8 cellular contexts compared by ENCODE assay signal in genomic region chrX:40094900-40095587, GRCh38. TPM values are rescaled to one million over a fixed set of nuclear protein-coding genes. Genes with fewer than 3 reads are reported as not detected.
A peak's percentile ranks its signal among the peaks of the same experiment; 100 is the strongest.
DNase-seq lines count a peak whose midpoint lies in the region; ATAC-seq and TF ChIP-seq lines count a peak whose summit lies in the region.

No MANE protein-coding gene starts in this region.

- H3F3A ChIP-seq in PC-3 (ENCODE audit: low read length, unreplicated experiment): peaks cover 4% of the 10 kb centered on the region

- H3K27ac Mint-ChIP-seq in osteocyte (ENCODE audit: unreplicated experiment): peak overlapping the region; percentile 94

- BruUV-seq in PC-3 (replicated peaks; lab: Mats Ljungman, UMichigan): TSS peak; percentile 35

- H3K4me1 ChIP-seq in PC-3 (ENCODE audit: insufficient read depth, low read length): peaks cover 45% of the 10 kb centered on the region

- H3K79me2 ChIP-seq in PC-3 (ENCODE audit: low read length): peaks cover 68% of the 10 kb centered on the region

- no peaks in the 10 kb centered on the region for H3K9me2 ChIP-seq in PC-3 (replicated peaks; ENCODE audit: low read length)

- POLR2A ChIA-PET in PC-3 (lab: Charles Lee; ENCODE audit: unreplicated experiment): no interaction called here

- peak; percentile 28 for DNase-seq in ELR (ENCODE audit: low read depth)
- DNase-seq in PC-3: peak; percentile 32
- no peak for DNase-seq in epithelial cell of esophagus (ENCODE audit: low read depth)
- no peak for DNase-seq in osteocyte (ENCODE audit: extremely low spot score, unreplicated experiment)
- DNase-seq in NCI-H1694 treated with DMSO at 0.1 percent for 48 hours (lab: John Stamatoyannopoulos, UW): no peak
- DNase-seq in NK-92 treated with Interleukin-12 subunit alpha and Interleukin-12 subunit beta, amount 100 ng/mL, for 24 hours (lab: John Stamatoyannopoulos, UW): no peak
- no peak for DNase-seq in midbrain (lab: John Stamatoyannopoulos, UW)
- DNase-seq in OCI-M2 (lab: John Stamatoyannopoulos, UW; ENCODE audit: unreplicated experiment): no peak

- 0 out of 2 replicates have a peak overlapping the region, but pooled peaks have one; percentile 12 for H3K27ac ChIP-seq in PC-3 (ENCODE audit: low read length)

- H3K9me3 ChIP-seq in PC-3 (ENCODE audit: low read length): no peaks in the 10 kb centered on the region

- no peaks in the 10 kb centered on the region for H3K36me3 ChIP-seq in PC-3 (ENCODE audit: low read depth, low read length)

- intact Hi-C loops in PC-3 (cut with micrococcal nuclease): loop anchor here (5.0 kb wide), 4 partner anchors 57 to 363 kb away; no protein-coding TSS in a partner anchor

- H3K4me2 ChIP-seq in PC-3 (ENCODE audit: low read length): peak overlapping the region; percentile 99

- no peaks in the 10 kb centered on the region for H3K27me3 ChIP-seq in PC-3 (ENCODE audit: low read length)

- CTCF ChIA-PET in PC-3 (lab: Charles Lee): interaction anchor here (0.6 kb wide), 2 partner anchors 59 to 154 kb away, joined by 3 read pairs; no protein-coding TSS in a partner anchor

- no peak overlapping the region for H2AFZ ChIP-seq in PC-3 (ENCODE audit: low read length)

- peaks cover 2% of the 10 kb centered on the region for H3K36me3 Mint-ChIP-seq in osteocyte (ENCODE audit: unreplicated experiment)

- H4K20me1 ChIP-seq in PC-3 (ENCODE audit: low read length): peaks cover 11% of the 10 kb centered on the region; the same call in 1 of the 2 replicates

- peak overlapping the region; percentile 61 for H3K9ac ChIP-seq in PC-3 (ENCODE audit: low read length)

- peaks cover 35% of the 10 kb centered on the region for H3K4me1 Mint-ChIP-seq in osteocyte (ENCODE audit: unreplicated experiment)

- H3K9me3 Mint-ChIP-seq in osteocyte (ENCODE audit: unreplicated experiment): no peaks in the 10 kb centered on the region

- H3K4me3 Mint-ChIP-seq in osteocyte (ENCODE audit: unreplicated experiment): peak overlapping the region; percentile 91

- no peak for TF ChIP-seq CTCF in PC-3 (conservative IDR thresholded peaks at IDR 0.05; ENCODE audit: low read depth, low read length)
- TF ChIP-seq CTCF in epithelial cell of esophagus (IDR thresholded peaks at IDR 0.05; ENCODE audit: insufficient read depth, low read depth, low read length, missing control alignments): no peak
- TF ChIP-seq CTCF in osteocyte (IDR thresholded peaks at IDR 0.05): no peak

- H3K4me3 ChIP-seq in PC-3 (ENCODE audit: low read length): peak overlapping the region; percentile 92
- peak overlapping the region; percentile 57 for H3K4me3 ChIP-seq in epithelial cell of esophagus (ENCODE audit: low read length)

- ATAC-seq in PC-3: no peak

- no peaks in the 10 kb centered on the region for H3K27me3 Mint-ChIP-seq in osteocyte (ENCODE audit: unreplicated experiment)

RNA-seq across cellular contexts. Expression of gene BCOR, which starts 2.7 kb away (rescaled TPM):
- total RNA-seq in PC-3 (2014; rRNA removed) (21.8 and 41.9 TPM in 2 replicates), osteocyte (24.1 and 24.8 TPM in 2 replicates)

Comparison
In these comparisons a context has a peak if more than half of its experiments do, and no peak if none do; other contexts are left out.
1. DNase-seq: peak in ELR (single experiment) and PC-3 (single experiment); none in epithelial cell of esophagus (single experiment), osteocyte (single experiment), NCI-H1694 treated with DMSO at 0.1 percent for 48 hours (single experiment), NK-92 treated with Interleukin-12 subunit alpha and Interleukin-12 subunit beta, amount 100 ng/mL, for 24 hours (single experiment), midbrain (single experiment) and OCI-M2 (single experiment).